Comparison of ENCODE assay signal across 17 cellular contexts in the genomic region with DNA sequence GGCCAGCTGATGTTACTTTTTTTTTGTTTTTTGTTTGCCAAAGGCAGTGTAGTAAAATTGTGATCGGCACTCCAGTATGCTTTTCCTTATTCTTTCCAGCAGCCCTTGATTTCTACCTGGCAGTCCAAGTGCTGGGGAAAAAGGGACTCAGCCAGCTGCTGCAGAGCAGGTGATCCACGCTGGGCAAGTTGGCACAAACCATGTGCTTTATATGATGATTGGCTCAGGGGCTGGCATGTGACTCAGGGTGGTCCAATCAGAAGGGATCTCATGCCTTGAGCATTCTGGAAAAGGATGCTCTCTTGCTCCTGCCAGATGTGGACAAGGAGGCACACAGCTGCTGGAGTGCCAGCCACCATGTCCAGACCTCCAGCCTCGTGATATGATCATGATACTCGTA.
"Had no signal": no experiment of that assay in that cellular context is flagged by ENCODE, and none has a peak within 500 bp of the region (broad histone marks: within the 10 kb centered on the region; RNA-seq: fewer than 3 reads in every experiment).

No MANE protein-coding gene starts in this region.

- H3K36me3 ChIP-seq: breast epithelium had no signal

- H3K9me3 ChIP-seq: ascending aorta, breast epithelium had no signal

- H3K4me3 ChIP-seq: ascending aorta, breast epithelium, heart left ventricle had no signal

- H3K4me1 ChIP-seq: ascending aorta, breast epithelium had no signal

- H3K27me3 Mint-ChIP-seq: effector memory CD8-positive, alpha-beta T cell; naive thymus-derived CD8-positive, alpha-beta T cell had no signal

- DNase-seq: activated CD4-positive, alpha-beta T cell treated with anti-CD3 and anti-CD28 coated beads for 1 hour; activated CD4-positive, alpha-beta T cell treated with anti-CD3 and anti-CD28 coated beads, Interleukin-2, amount 50 U/mL, for 4 hours; activated naive CD4-positive, alpha-beta T cell treated with anti-CD3 and anti-CD28 coated beads, Interleukin-2, amount 10 ng/mL, durations not matched to agents 7 days and 5 days; activated T-cell treated with anti-CD3 and anti-CD28 coated beads for 4 hours; dermis blood vessel endothelial cell; effector memory CD8-positive, alpha-beta T cell; heart left ventricle; naive thymus-derived CD8-positive, alpha-beta T cell; stimulated activated CD4-positive, alpha-beta T cell treated with anti-CD3 and anti-CD28 coated beads, Interleukin-12 subunit alpha, Interleukin-12 subunit beta, amount 100 ng/mL, for 4 hours; stimulated activated CD4-positive, alpha-beta T cell treated with anti-CD3 and anti-CD28 coated beads, Interleukin-2, amount 100 ng/mL, for 24 hours; T-helper 9 cell had no signal

- H3K36me3 Mint-ChIP-seq: naive thymus-derived CD8-positive, alpha-beta T cell had no signal

- H3K27ac ChIP-seq: ascending aorta, breast epithelium, epithelial cell of prostate, heart left ventricle had no signal

- FAIRE-seq: frontal cortex had no signal

- ATAC-seq: effector memory CD8-positive, alpha-beta T cell; heart left ventricle; left lobe of liver; naive thymus-derived CD8-positive, alpha-beta T cell had no signal

- H3K27ac Mint-ChIP-seq: activated T-helper 2 cell treated with anti-CD3 and anti-CD28 coated beads, Interferon-gamma antibody, Interleukin-2, Interleukin-4, amounts not matched to agents 10 μg/mL and 5 μg/mL and 100 μg/mL, durations not matched to agents 14 hours and 24 hours and 36 hours; effector memory CD8-positive, alpha-beta T cell had no signal

- H3K9me3 Mint-ChIP-seq: activated naive CD4-positive, alpha-beta T cell treated with anti-CD3 and anti-CD28 coated beads, Interleukin-2, amount 10 ng/mL, durations not matched to agents 7 days and 5 days; activated T-helper 2 cell treated with anti-CD3 and anti-CD28 coated beads, Interferon-gamma antibody, Interleukin-2, Interleukin-4, amounts not matched to agents 10 μg/mL and 5 μg/mL and 100 μg/mL, durations not matched to agents 14 hours and 24 hours and 36 hours; effector memory CD8-positive, alpha-beta T cell; naive thymus-derived CD8-positive, alpha-beta T cell had no signal

- H3K27me3 ChIP-seq: ascending aorta, breast epithelium, heart left ventricle had no signal

- H3K4me3 Mint-ChIP-seq: activated naive CD4-positive, alpha-beta T cell treated with anti-CD3 and anti-CD28 coated beads, Interleukin-2, amount 10 ng/mL, durations not matched to agents 7 days and 5 days; effector memory CD8-positive, alpha-beta T cell; naive thymus-derived CD8-positive, alpha-beta T cell had no signal
